10 cellular contexts compared by ENCODE assay signal in the genomic region with DNA sequence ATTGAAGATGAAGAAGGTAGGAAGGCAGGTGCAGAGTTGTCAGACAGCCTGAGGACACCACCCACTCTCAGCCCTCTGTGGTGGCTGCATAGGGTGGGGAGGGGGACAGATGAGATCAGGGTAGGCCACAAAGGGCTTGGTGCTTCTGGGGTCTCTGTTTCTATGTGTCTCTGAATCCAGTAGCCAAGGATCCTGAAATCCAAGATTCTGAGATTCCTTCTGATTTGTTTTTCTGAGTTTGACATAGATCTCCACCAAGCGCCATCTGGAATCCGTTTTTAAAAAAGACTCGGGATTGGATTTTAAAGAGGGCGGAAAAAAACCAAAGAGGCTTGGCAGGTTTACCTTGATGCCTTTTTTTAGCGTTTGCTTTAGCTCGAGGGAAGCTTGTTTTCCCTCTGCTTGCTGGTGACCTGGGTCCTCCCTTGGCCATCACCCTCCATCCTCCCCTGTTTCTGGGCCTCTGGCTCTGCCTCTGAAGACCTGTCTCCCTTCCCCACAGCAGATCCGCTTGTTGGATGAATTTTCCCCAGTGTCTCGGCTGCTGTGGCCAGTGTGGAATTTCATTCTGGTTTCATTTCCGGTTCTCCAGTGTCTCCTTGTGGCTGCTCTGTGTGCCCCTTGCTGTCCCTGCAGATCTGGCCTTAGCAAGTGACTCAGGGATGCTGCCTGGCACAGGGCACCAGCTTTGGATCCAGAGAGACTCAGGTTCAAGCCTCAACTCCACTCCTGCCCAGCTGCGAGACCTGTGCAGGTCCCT. TPM values are rescaled to one million over a fixed set of nuclear protein-coding genes. Genes with fewer than 3 reads are reported as not detected.
DNase-seq lines count a peak whose midpoint lies in the region; ATAC-seq and TF ChIP-seq lines count a peak whose summit lies in the region.
"Had no signal": no experiment of that assay in that cellular context is flagged by ENCODE, and none has a peak within 500 bp of the region (broad histone marks: within the 10 kb centered on the region; RNA-seq: fewer than 3 reads in every experiment).

No MANE protein-coding gene starts in this region.

- ATAC-seq in sciatic nerve (peak; percentile 29), HG03097 (IDR thresholded peaks at IDR 0.05; ENCODE audit: low FRiP score, unreplicated experiment) (no peak)

- intact Hi-C loops in sciatic nerve (cut with DNase I): no loop called here

- no peaks in the 10 kb centered on the region for H3K9me3 ChIP-seq in SJCRH30 (replicated peaks)
- no peaks in the 10 kb centered on the region for H3K9me3 ChIP-seq in BE2C
- H3K9me3 ChIP-seq: neutrophil had no signal

- POLR2A ChIA-PET in RWPE1 (lab: Yijun Ruan, JAX; ENCODE audit: low non-redundant PET): no interaction called here

- H3K27ac ChIP-seq in SJCRH30 (peak overlapping the region; percentile 20; the same call in 1 of the 2 replicates), RWPE1 (no peak overlapping the region; the same call in 1 of the 2 replicates)
- H3K27ac ChIP-seq: neutrophil had no signal

- H3K4me3 ChIP-seq in SJCRH30 (no peak overlapping the region), BE2C (ENCODE audit: low read depth, low read length) (no peak overlapping the region)

- CTCF ChIA-PET in RWPE1 (lab: Yijun Ruan, JAX): no interaction called here

- peak; percentile 79 for DNase-seq in EH (ENCODE audit: low read depth)
- DNase-seq in SJCRH30: peak in 1 of 2 experiments; percentile 43
- peak; percentile 12 for DNase-seq in fibroblast of gingiva (ENCODE audit: low read depth)
- no peak for DNase-seq in sciatic nerve (ENCODE audit: low spot score)
- no peak for DNase-seq in RWPE1 (ENCODE audit: low spot score)
- no peak for DNase-seq in BE2C
- no peak for DNase-seq in retina
- DNase-seq: NCI-H526 treated with DMSO at 0.1 percent for 48 hours had no signal

- TF ChIP-seq CTCF in RWPE1 (conservative IDR thresholded peaks at IDR 0.05; ENCODE audit: low read depth): no peak
- no peak for TF ChIP-seq CTCF in BE2C (IDR thresholded peaks at IDR 0.05; ENCODE audit: low read depth, low read length)

- H3K36me3 ChIP-seq in SJCRH30: no peaks in the 10 kb centered on the region
- H3K36me3 ChIP-seq in BE2C: peaks cover 4% of the 10 kb centered on the region
- H3K36me3 ChIP-seq: neutrophil had no signal

- H3K27me3 ChIP-seq in SJCRH30 (no peaks in the 10 kb centered on the region), BE2C (no peaks in the 10 kb centered on the region)
- H3K27me3 ChIP-seq: neutrophil had no signal

- H3K4me1 ChIP-seq in SJCRH30 (peaks cover 27% of the 10 kb centered on the region), BE2C (peaks cover 15% of the 10 kb centered on the region; the same call in 1 of the 2 replicates)

RNA-seq across cellular contexts. Expression of gene SYNGR1, which starts 15.0 kb away (rescaled TPM):
- total RNA-seq in SJCRH30 (2014; rRNA removed; shearing (Covaris generic)): 3.2 and 4.0 TPM in 2 replicates
- 52.9 TPM for total RNA-seq in sciatic nerve
- 42.1 TPM for polyA plus RNA-seq in BE2C (2012; ENCODE audit: insufficient read depth, insufficient read length, low read depth)

RNA-seq across cellular contexts. Expression of gene TAB1, which starts 34.8 kb away (rescaled TPM):
- 8.7 and 9.3 TPM in 2 replicates for total RNA-seq in SJCRH30 (2014; rRNA removed; shearing (Covaris generic))
- total RNA-seq in sciatic nerve: 42.0 TPM
- 53.2 TPM for polyA plus RNA-seq in BE2C (2012; ENCODE audit: insufficient read depth, insufficient read length, low read depth)

RNA-seq across cellular contexts. Expression of gene RPL3, which starts 45.4 kb away (rescaled TPM):
- 1,999 and 2,056 TPM in 2 replicates for total RNA-seq in SJCRH30 (2014; rRNA removed; shearing (Covaris generic))
- total RNA-seq in sciatic nerve: 1,341 TPM
- 1,250 TPM for polyA plus RNA-seq in BE2C (2012; ENCODE audit: insufficient read depth, insufficient read length, low read depth)

Comparison
In these comparisons a context has a peak if more than half of its experiments do, and no peak if none do; other contexts are left out.
1. DNase-seq: peak in EH (single experiment) and fibroblast of gingiva (single experiment); none in sciatic nerve (single experiment), RWPE1 (single experiment), BE2C (single experiment) and retina (single experiment).
2. RNA of gene SYNGR1, which starts 15.0 kb away (total RNA-seq): 52.9 TPM in sciatic nerve (single experiment); 3.2 to 4.0 TPM in SJCRH30; every median in the first group is over 10 times any median in the second.